ENCODE assay signal across 8 cellular contexts in genomic region chr13:99200433-99201167, GRCh38. TPM values are rescaled to one million over a fixed set of nuclear protein-coding genes. Genes with fewer than 3 reads are reported as not detected.
DNase-seq lines count a peak whose midpoint lies in the region; ATAC-seq and TF ChIP-seq lines count a peak whose summit lies in the region.

Gene UBAC2, plus strand, starts transcription at chr13:99200854. Its CDS starts 55 bp downstream, at chr13:99200909.

- peak; percentile 66 for ATAC-seq in GM19395 (IDR thresholded peaks at IDR 0.05; ENCODE audit: unreplicated experiment)
- ATAC-seq in HG03565 (IDR thresholded peaks at IDR 0.05; ENCODE audit: unreplicated experiment) = peak; percentile 74

- intact Hi-C loops in lower leg skin (cut with DNase I; ENCODE audit: low total_unique reads) = no loop called here

- DNase-seq in CD1c-positive myeloid dendritic cell (ENCODE audit: extremely low spot score) = peak; percentile 99
- peak; percentile 93 for DNase-seq in NCI-H774 (lab: John Stamatoyannopoulos, UW)
- peak; percentile 93 to 95 for DNase-seq in activated CD4-positive, alpha-beta T cell treated with anti-CD3 and anti-CD28 coated beads, Interleukin-2, amount 50 U/mL, for 48 hours
- DNase-seq in dermis microvascular lymphatic vessel endothelial cell (ENCODE audit: low read depth in 2 of 2) = peak; percentile 89 to 95
- peak; percentile 91 to 98 for DNase-seq in lower leg skin (ENCODE audit: low spot score in 2 of 2)
- DNase-seq in stimulated activated CD4-positive, alpha-beta T cell treated with anti-CD3 and anti-CD28 coated beads, Interleukin-4, amount 100 ng/mL, for 48 hours (ENCODE audit: low read depth in 2 of 2) = peak; percentile 92 to 95

- peak in 1 of 2 donors; percentile 88 for TF ChIP-seq POLR2A in lower leg skin (IDR thresholded peaks at IDR 0.05)

- TF ChIP-seq CTCF in lower leg skin (IDR thresholded peaks at IDR 0.05) = no peak

- peak within 1 kb of the TSS; percentile 96 for H3K4me3 ChIP-seq in lower leg skin (ENCODE audit: low read depth, poor library complexity, severe bottlenecking)

- WGBS in lower leg skin, 2 donors = 0 to 1% methylated on average over 31 to 33 of the region's 76 CpGs

RNA-seq across cellular contexts. Expression of gene UBAC2, which starts in this region (rescaled TPM):
- total RNA-seq in dermis microvascular lymphatic vessel endothelial cell (25.8 and 33.9 TPM in 2 replicates), lower leg skin (100 to 1,000 TPM in 2 of 4 donors, 10 to 100 TPM in 2; 94.8 to 125 (median 106) TPM)

Comparison
In these comparisons a context has a peak if more than half of its experiments do, and no peak if none do; other contexts are left out.
1. Peak in every context shown above with its lines: DNase-seq, ATAC-seq and H3K4me3 ChIP-seq.